Comparison of ENCODE assay signal across 3 cellular contexts in genomic region chr3:167396075-167396474, GRCh38.
TF ChIP-seq lines count a peak whose summit lies in the region.

No MANE protein-coding gene starts in this region.

TF ChIP-seq in GM23338, 12 proteins besides CTCF, POLR2A, EP300 and RAD21 (continues in another document):
- TF ChIP-seq EZH2 (IDR thresholded peaks at IDR 0.05; ENCODE audit: low read depth, unreplicated experiment) (no peak), STAT1 (IDR thresholded peaks at IDR 0.05; ENCODE audit: unreplicated experiment) (no peak), ZNF462 (CRISPR knock-in tag; IDR thresholded peaks at IDR 0.05) (no peak), POLR2AphosphoS5 (IDR thresholded peaks at IDR 0.05; ENCODE audit: low read depth) (no peak), ZNF114 (CRISPR knock-in tag; IDR thresholded peaks at IDR 0.05) (no peak), ZNF331 (CRISPR knock-in tag; IDR thresholded peaks at IDR 0.05; ENCODE audit: low read depth) (no peak)

TF ChIP-seq in WTC11, 78 proteins besides CTCF, POLR2A, EP300 and RAD21 (continues in another document):
- TF ChIP-seq ERG (CRISPR knock-in tag; IDR thresholded peaks at IDR 0.05) (no peak), E2F1 (CRISPR knock-in tag; IDR thresholded peaks at IDR 0.05) (no peak), STAT6 (CRISPR knock-in tag; conservative IDR thresholded peaks at IDR 0.05; ENCODE audit: low read depth) (no peak), OVOL2 (CRISPR knock-in tag; IDR thresholded peaks at IDR 0.05; ENCODE audit: borderline replicate concordance) (no peak), ZNF423 (CRISPR knock-in tag; IDR thresholded peaks at IDR 0.05) (no peak), GRHL2 (CRISPR knock-in tag; IDR thresholded peaks at IDR 0.05; ENCODE audit: insufficient replicate concordance, severe bottlenecking) (no peak), ETV6 (CRISPR knock-in tag; IDR thresholded peaks at IDR 0.05) (no peak), ZMAT4 (CRISPR knock-in tag; IDR thresholded peaks at IDR 0.05) (no peak), ZBTB43 (CRISPR knock-in tag; IDR thresholded peaks at IDR 0.05) (no peak), ZNF396 (CRISPR knock-in tag; IDR thresholded peaks at IDR 0.05; ENCODE audit: borderline replicate concordance) (no peak), ATF2 (CRISPR knock-in tag; IDR thresholded peaks at IDR 0.05; ENCODE audit: borderline replicate concordance, low read depth) (no peak), SP1 (CRISPR knock-in tag; conservative IDR thresholded peaks at IDR 0.05) (no peak), GABPB1 (CRISPR knock-in tag; IDR thresholded peaks at IDR 0.05) (no peak), ESRRA (CRISPR knock-in tag; IDR thresholded peaks at IDR 0.05; ENCODE audit: borderline replicate concordance) (no peak), HMGA2 (CRISPR knock-in tag; IDR thresholded peaks at IDR 0.05) (no peak)

TF ChIP-seq in H1, 55 proteins besides CTCF, POLR2A, EP300 and RAD21:
- TF ChIP-seq GABPA (IDR thresholded peaks at IDR 0.05; ENCODE audit: borderline replicate concordance, insufficient read depth, low read length) (no peak), POU5F1 (IDR thresholded peaks at IDR 0.05; ENCODE audit: low read depth, low read length) (0 out of 2 replicates have a peak, but pooled peaks have one; percentile 39)
